In the genomic region with DNA sequence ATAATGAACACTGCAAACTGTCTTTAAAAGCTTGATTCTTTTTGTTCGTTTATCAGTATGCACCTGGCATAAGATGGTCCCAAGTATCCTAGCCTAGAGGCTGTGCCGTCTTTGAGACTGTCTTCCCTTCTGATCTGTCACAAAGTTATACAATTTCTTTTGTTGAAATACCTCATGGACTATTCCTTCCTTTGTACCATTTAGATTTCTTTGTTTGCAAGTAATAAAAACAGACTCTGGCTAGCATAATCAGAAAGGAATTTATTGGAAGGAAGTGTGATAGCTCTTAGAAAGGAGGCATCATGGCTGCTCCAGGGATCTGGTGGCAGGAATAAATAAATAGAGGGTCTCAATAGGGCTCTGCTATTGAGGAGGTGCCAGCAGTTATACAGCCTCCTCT, we compare ENCODE assay signal across 25 cellular contexts.
DNase-seq lines count a peak whose midpoint lies in the region; ATAC-seq, FAIRE-seq and TF ChIP-seq lines count a peak whose summit lies in the region.
"Had no signal": no experiment of that assay in that cellular context is flagged by ENCODE, and none has a peak within 500 bp of the region (broad histone marks: within the 10 kb centered on the region; RNA-seq: fewer than 3 reads in every experiment).

No MANE protein-coding gene starts in this region.

- H3K36me3 ChIP-seq in IMR-90 (ENCODE audit: control insufficient read depth, insufficient read depth, low read length), result no peaks in the 10 kb centered on the region
- no peaks in the 10 kb centered on the region for H3K36me3 ChIP-seq in bronchial epithelial cell (ENCODE audit: control insufficient read depth, insufficient read depth, low read length)
- H3K36me3 ChIP-seq in hepatocyte (replicated peaks; ENCODE audit: insufficient read depth, low read depth), result no peaks in the 10 kb centered on the region
- H3K36me3 ChIP-seq in osteoblast (ENCODE audit: insufficient read depth, low read length), result no peaks in the 10 kb centered on the region
- no peaks in the 10 kb centered on the region for H3K36me3 ChIP-seq in suprapubic skin
- H3K36me3 ChIP-seq: BE2C had no signal

- H3K4me1 ChIP-seq in IMR-90 (ENCODE audit: control insufficient read depth, insufficient read depth, low read length) (no peaks in the 10 kb centered on the region), hepatocyte (ENCODE audit: insufficient read depth) (peaks cover 18% of the 10 kb centered on the region), osteoblast (ENCODE audit: insufficient read depth, low read length) (peaks cover 7% of the 10 kb centered on the region), suprapubic skin (no peaks in the 10 kb centered on the region)
- H3K4me1 ChIP-seq: BE2C had no signal

- TF ChIP-seq CTCF in IMR-90 (conservative IDR thresholded peaks at IDR 0.05; ENCODE audit: low read depth, low read length) (no peak), bronchial epithelial cell (IDR thresholded peaks at IDR 0.05; ENCODE audit: insufficient read depth, low read length, severe bottlenecking) (no peak), hepatocyte (IDR thresholded peaks at IDR 0.05; ENCODE audit: poor library complexity) (no peak), osteoblast (IDR thresholded peaks at IDR 0.05; ENCODE audit: extremely low read depth, low read depth, low read length) (no peak), suprapubic skin (IDR thresholded peaks at IDR 0.05) (no peak)

- intact Hi-C loops in IMR-90 (cut with micrococcal nuclease), result no loop called here

- H2AFZ ChIP-seq in IMR-90 (replicated peaks; ENCODE audit: low read length, poor library complexity), result no peak overlapping the region
- H2AFZ ChIP-seq in hepatocyte, result no peak overlapping the region
- H2AFZ ChIP-seq in osteoblast (ENCODE audit: low read length), result peak overlapping the region; percentile 69
- H2AFZ ChIP-seq: PC-9 had no signal

- no peak for TF ChIP-seq RAD21 in IMR-90 (IDR thresholded peaks at IDR 0.05; ENCODE audit: low read length)

- H2BK15ac ChIP-seq in IMR-90 (ENCODE audit: low read depth, low read length), result no peak overlapping the region

- no peak overlapping the region for H2AK5ac ChIP-seq in IMR-90 (ENCODE audit: low read depth, low read length)

- no peak for TF ChIP-seq EP300 in suprapubic skin (IDR thresholded peaks at IDR 0.05)

- H3K79me2 ChIP-seq in hepatocyte (no peaks in the 10 kb centered on the region), osteoblast (ENCODE audit: insufficient read depth, low read length) (no peaks in the 10 kb centered on the region)

- ATAC-seq in IMR-90 (ENCODE audit: low read depth), result peak; percentile 49; the same call in 1 of the 2 replicates
- no peak for ATAC-seq in GM21447 (IDR thresholded peaks at IDR 0.05; ENCODE audit: unreplicated experiment)
- no peak for ATAC-seq in GM19328 (IDR thresholded peaks at IDR 0.05; ENCODE audit: unreplicated experiment)
- ATAC-seq in GM18505 (IDR thresholded peaks at IDR 0.05; ENCODE audit: unreplicated experiment), result no peak

- H3K4me2 ChIP-seq in IMR-90 (ENCODE audit: low read depth, low read length) (no peak overlapping the region), hepatocyte (peak overlapping the region; percentile 9), osteoblast (ENCODE audit: insufficient read depth, low read length) (no peak overlapping the region)
- H3K4me2 ChIP-seq: PC-9 had no signal

- POLR2A ChIA-PET in IMR-90 (lab: Charles Lee; ENCODE audit: unreplicated experiment), result no interaction called here

- H2BK5ac ChIP-seq in IMR-90 (ENCODE audit: low read depth, low read length, poor library complexity, severe bottlenecking), result no peak overlapping the region

- H3K4ac ChIP-seq in IMR-90 (ENCODE audit: low read depth, low read length), result no peak overlapping the region

- H3K18ac ChIP-seq in IMR-90 (ENCODE audit: low read depth, low read length), result no peak overlapping the region

- H3K27ac ChIP-seq in IMR-90 (ENCODE audit: insufficient read depth, low read length) (no peak overlapping the region), hepatocyte (peak overlapping the region; percentile 45), osteoblast (ENCODE audit: low read depth, low read length) (no peak overlapping the region), suprapubic skin (no peak overlapping the region)
- H3K27ac ChIP-seq: PC-9, RWPE1 had no signal

- no peak for DNase-seq in IMR-90
- no peak for DNase-seq in bronchial epithelial cell (ENCODE audit: low read depth)
- no peak for DNase-seq in hepatocyte (ENCODE audit: low spot score)
- DNase-seq in osteoblast (ENCODE audit: insufficient read length, low spot score, missing footprints), result no peak
- no peak for DNase-seq in suprapubic skin (ENCODE audit: low spot score in 2 of 2)
- DNase-seq: BE2C; CD4-positive, CD25-positive, alpha-beta regulatory T cell; COR-L47; DMS 273 treated with DMSO at 0.1 percent for 48 hours; DND-41; KBM-7; NCI-H1105 treated with DMSO at 0.1 percent for 48 hours; NCI-H1694 treated with DMSO at 0.1 percent for 48 hours; NCI-H2227 treated with DMSO at 0.1 percent for 48 hours; NCI-H510A treated with DMSO at 0.1 percent for 48 hours; NCI-H82; PC-9; SIG-M5 had no signal

- no peak overlapping the region for H3K56ac ChIP-seq in IMR-90 (ENCODE audit: extremely low read depth, insufficient read depth, low read length)

- no peak overlapping the region for H3K14ac ChIP-seq in IMR-90 (replicated peaks; ENCODE audit: low read depth, low read length)

- dilution Hi-C loops in IMR-90 (cut with HindIII; ENCODE audit: low sequenced_read_pairs, unreplicated experiment), result no loop called here

- no CpG with 5 or more reads among the region's 2 CpGs for WGBS in IMR-90 (ENCODE audit: extremely low coverage in 2 of 2, insufficient read length in 1 of 2), 2 experiments
- WGBS in hepatocyte (ENCODE audit: low lambda C conversion rate, missing lambda C conversion rate), result 69% methylated on average over 2 of the region's 2 CpGs
- 73% methylated on average over 2 of the region's 2 CpGs for WGBS in suprapubic skin

- H3K9me1 ChIP-seq in IMR-90 (ENCODE audit: insufficient read depth, low read length), result no peaks in the 10 kb centered on the region

- no peak for TF ChIP-seq POLR2A in IMR-90 (IDR thresholded peaks at IDR 0.05; ENCODE audit: low read depth, low read length)
- no peak for TF ChIP-seq POLR2A in suprapubic skin (IDR thresholded peaks at IDR 0.05)
- TF ChIP-seq POLR2A in GM18505 (IDR thresholded peaks at IDR 0.05; ENCODE audit: borderline replicate concordance, extremely low read depth, insufficient read depth, insufficient read length), result no peak

- no peaks in the 10 kb centered on the region for H3K27me3 ChIP-seq in IMR-90 (ENCODE audit: control insufficient read depth, insufficient read depth, low read length)
- H3K27me3 ChIP-seq in bronchial epithelial cell (ENCODE audit: control insufficient read depth, insufficient read depth, low read length), result no peaks in the 10 kb centered on the region
- H3K27me3 ChIP-seq in hepatocyte, result no peaks in the 10 kb centered on the region
- no peaks in the 10 kb centered on the region for H3K27me3 ChIP-seq in osteoblast (ENCODE audit: insufficient read depth, low read length)
- H3K27me3 ChIP-seq in suprapubic skin, result no peaks in the 10 kb centered on the region
- H3K27me3 ChIP-seq: BE2C had no signal

- no peaks in the 10 kb centered on the region for H3K9me3 ChIP-seq in IMR-90 (ENCODE audit: control insufficient read depth, insufficient read depth, low read length)
- no peaks in the 10 kb centered on the region for H3K9me3 ChIP-seq in hepatocyte (ENCODE audit: low read depth)
- H3K9me3 ChIP-seq in osteoblast (ENCODE audit: low read depth, low read length), result no peaks in the 10 kb centered on the region
- no peaks in the 10 kb centered on the region for H3K9me3 ChIP-seq in suprapubic skin
- H3K9me3 ChIP-seq: BE2C had no signal

- FAIRE-seq in bronchial epithelial cell (lab: Jason Lieb, UNC), result peak; percentile 18
- FAIRE-seq: A204.1, G401.6, H1 had no signal

- H3K4me3 ChIP-seq in IMR-90 (ENCODE audit: insufficient read depth, low read depth, low read length), result no peak overlapping the region
- H3K4me3 ChIP-seq in bronchial epithelial cell (ENCODE audit: low read depth, low read length), result no peak overlapping the region
- no peak overlapping the region for H3K4me3 ChIP-seq in hepatocyte
- no peak overlapping the region for H3K4me3 ChIP-seq in osteoblast (ENCODE audit: insufficient read depth, low read length)
- H3K4me3 ChIP-seq in suprapubic skin, result no peak overlapping the region
- H3K4me3 ChIP-seq: PC-9 had no signal

- no peak overlapping the region for H2BK120ac ChIP-seq in IMR-90 (ENCODE audit: low read depth, low read length)

- H4K20me1 ChIP-seq in IMR-90 (ENCODE audit: insufficient read depth, low read length) (no peaks in the 10 kb centered on the region), hepatocyte (ENCODE audit: insufficient read depth, poor library complexity, severe bottlenecking) (no peaks in the 10 kb centered on the region), osteoblast (ENCODE audit: insufficient read depth, low read length) (no peaks in the 10 kb centered on the region)

- no peak overlapping the region for H3K23ac ChIP-seq in IMR-90 (ENCODE audit: low read depth, low read length)

- no peak overlapping the region for H2AK9ac ChIP-seq in IMR-90 (replicated peaks; ENCODE audit: low read depth, low read length, poor library complexity)

- in situ Hi-C loops in IMR-90 (cut with MboI; ENCODE audit: low sequenced_read_pairs), result no loop called here

- H3K79me1 ChIP-seq in IMR-90 (ENCODE audit: low read depth in 1 of 2, low read length in 2 of 2), result no peaks in the 10 kb centered on the region

- CTCF ChIA-PET in IMR-90 (lab: Yijun Ruan, JAX), result interaction anchor here (0.6 kb wide), 1 partner anchor 207 kb away, joined by 3 read pairs; no protein-coding TSS in a partner anchor

- no peak overlapping the region for H3K9ac ChIP-seq in IMR-90 (ENCODE audit: low read depth, low read length)

- no peaks in the 10 kb centered on the region for H3K9me2 ChIP-seq in hepatocyte (replicated peaks; ENCODE audit: insufficient read depth)

- no TSS peak for BruUV-seq in IMR-90 (replicated peaks; lab: Mats Ljungman, UMichigan)

- no peak overlapping the region for H4K91ac ChIP-seq in IMR-90 (ENCODE audit: insufficient read depth, low read depth, low read length)

- no peak overlapping the region for H4K8ac ChIP-seq in IMR-90 (ENCODE audit: low read depth in 2 of 2, low read length in 2 of 2)

- H4K5ac ChIP-seq in IMR-90 (ENCODE audit: low read depth, low read length), result no peak overlapping the region

- no peak overlapping the region for H2BK20ac ChIP-seq in IMR-90 (ENCODE audit: low read depth, low read length)

TF ChIP-seq in IMR-90, 13 proteins besides CTCF, POLR2A, EP300 and RAD21:
- no peak for TF ChIP-seq MAFK (IDR thresholded peaks at IDR 0.05; ENCODE audit: low read depth, low read length)
